ENCODE assay signal across 8 cellular contexts in genomic region chr7:1086588-1087461, GRCh38. TPM values are rescaled to one million over a fixed set of nuclear protein-coding genes. Genes with fewer than 3 reads are reported as not detected.
DNase-seq lines count a peak whose midpoint lies in the region; ATAC-seq, FAIRE-seq and TF ChIP-seq lines count a peak whose summit lies in the region.

No MANE protein-coding gene starts in this region.

- peak; percentile 75 for FAIRE-seq in GM18507 (lab: Jason Lieb, UNC)

- H3K27me3 ChIP-seq in mucosa of rectum (ENCODE audit: control insufficient read depth in 2 of 2, insufficient read depth in 2 of 2, low read length in 2 of 2), result no peaks in the 10 kb centered on the region

- H3K9me3 ChIP-seq in mucosa of rectum (ENCODE audit: control insufficient read depth in 2 of 2, low read length in 2 of 2), result no peaks in the 10 kb centered on the region

- DNase-seq in 8988T (peak; percentile 90), GM18507 (ENCODE audit: extremely low spot score, insufficient read length, low read depth) (peak; percentile 79), NOMO-1 (lab: John Stamatoyannopoulos, UW; ENCODE audit: unreplicated experiment in 2 of 2) (peak; percentile 55 to 58), activated T-cell treated with anti-CD3 and anti-CD28 coated beads for 1 hour (ENCODE audit: low read depth) (peak; percentile 67), epithelial cell of proximal tubule (ENCODE audit: low read depth) (no peak)
- DNase-seq in stimulated activated CD8-positive, alpha-beta memory T cell treated with anti-CD3 and anti-CD28 coated beads, Interleukin-7, amount 100 ng/mL, for 24 hours (ENCODE audit: low read depth), result peak; percentile 64

- peak overlapping the region in 1 of 2 donors; percentile 62 for H3K9ac ChIP-seq in mucosa of rectum (ENCODE audit: low read depth in 1 of 2, low read length in 2 of 2)

- ATAC-seq in HG02981 (IDR thresholded peaks at IDR 0.05; ENCODE audit: unreplicated experiment), result peak; percentile 76

- no peak overlapping the region for H3K27ac ChIP-seq in mucosa of rectum (ENCODE audit: low read depth in 2 of 2, low read length in 2 of 2)

- H3K4me3 ChIP-seq in epithelial cell of proximal tubule (ENCODE audit: low read depth, low read length) (peak overlapping the region; percentile 48), mucosa of rectum (ENCODE audit: low read length in 2 of 2) (peak overlapping the region; percentile 56 to 75)

- peak; percentile 79 for TF ChIP-seq CTCF in epithelial cell of proximal tubule (conservative IDR thresholded peaks at IDR 0.05; ENCODE audit: low read depth, low read length)

- H3K4me1 ChIP-seq in mucosa of rectum (ENCODE audit: control insufficient read depth in 2 of 2, insufficient read depth in 2 of 2, low read length in 2 of 2), result peaks cover 24 to 26% of the 10 kb centered on the region in 2 donors

- H3K36me3 ChIP-seq in mucosa of rectum (ENCODE audit: control insufficient read depth in 2 of 2, insufficient read depth in 2 of 2, low read length in 2 of 2), result peaks cover under 1 to 3% of the 10 kb centered on the region in 2 donors

RNA-seq across cellular contexts. Expression of gene GPER1, which starts 1.1 kb away (rescaled TPM):
- 0.72 and 0.81 TPM in 2 replicates for total RNA-seq in epithelial cell of proximal tubule

RNA-seq across cellular contexts. Expression of gene GPR146, which starts 42.5 kb away (rescaled TPM):
- total RNA-seq in epithelial cell of proximal tubule, result 0.23 TPM in 1 of 2 replicates, not detected in the other
